In genomic region chr22:45538284-45538683, GRCh38 we compare ENCODE assay signal across 8 cellular contexts. TPM values are rescaled to one million over a fixed set of nuclear protein-coding genes. Genes with fewer than 3 reads are reported as not detected.
DNase-seq lines count a peak whose midpoint lies in the region; ATAC-seq and TF ChIP-seq lines count a peak whose summit lies in the region.

No MANE protein-coding gene starts in this region.

- ATAC-seq in IMR-90 (ENCODE audit: low read depth) (no peak), WTC11 (no peak), left ventricle myocardium superior (peak; percentile 8), HG02798 (IDR thresholded peaks at IDR 0.05; ENCODE audit: poor library complexity, unreplicated experiment) (no peak), HG02759 (IDR thresholded peaks at IDR 0.05; ENCODE audit: unreplicated experiment) (no peak)

- peak overlapping the region; percentile 39; the same call in 1 of the 2 replicates for H4K5ac ChIP-seq in IMR-90 (ENCODE audit: low read depth, low read length)

- peak overlapping the region; percentile 78 for H2BK5ac ChIP-seq in IMR-90 (ENCODE audit: low read depth, low read length, poor library complexity, severe bottlenecking)

- no TSS peak for BruUV-seq in IMR-90 (replicated peaks; lab: Mats Ljungman, UMichigan)

- H2AK5ac ChIP-seq in IMR-90 (ENCODE audit: low read depth, low read length), result peak overlapping the region; percentile 92; the same call in 1 of the 2 replicates

- CTCF ChIA-PET in IMR-90 (lab: Yijun Ruan, JAX) (interaction anchor here (1.0 kb wide), 1 partner anchor 16 kb away, joined by 3 read pairs; no protein-coding TSS in a partner anchor), WTC11 (lab: Charles Lee) (interaction anchor here (1.3 kb wide), 1 partner anchor 16 kb away, joined by 3 read pairs; no protein-coding TSS in a partner anchor)

- no peaks in the 10 kb centered on the region for H3K27me3 Mint-ChIP-seq in WTC11 (ENCODE audit: low read depth)

- H3K4me3 ChIP-seq in IMR-90 (ENCODE audit: insufficient read depth, low read depth, low read length) (no peak overlapping the region), stomach smooth muscle (ENCODE audit: low read length in 2 of 2) (peak overlapping the region; percentile 51 to 67)

- H2BK120ac ChIP-seq in IMR-90 (ENCODE audit: low read depth, low read length), result peak overlapping the region; percentile 95

- peak overlapping the region; percentile 93 for H3K14ac ChIP-seq in IMR-90 (replicated peaks; ENCODE audit: low read depth, low read length)

- H3K56ac ChIP-seq in IMR-90 (ENCODE audit: extremely low read depth, insufficient read depth, low read length), result peak overlapping the region; percentile 60; the same call in 1 of the 2 replicates

- peaks cover 17% of the 10 kb centered on the region for H3K9me1 ChIP-seq in IMR-90 (ENCODE audit: insufficient read depth, low read length)

- in situ Hi-C loops in IMR-90 (cut with MboI; ENCODE audit: low sequenced_read_pairs), result no loop called here

- H3K9ac ChIP-seq in IMR-90 (ENCODE audit: low read depth, low read length) (peak overlapping the region; percentile 62), stomach smooth muscle (ENCODE audit: low read length in 2 of 2) (peak overlapping the region in 1 of 2 donors; percentile 21)

- peaks cover 7% of the 10 kb centered on the region for H3K4me1 Mint-ChIP-seq in WTC11

- H3K23ac ChIP-seq in IMR-90 (ENCODE audit: low read depth, low read length), result peak overlapping the region; percentile 92; the same call in 1 of the 2 replicates

- DNase-seq in IMR-90 (no peak), WTC11 (ENCODE audit: low spot score) (no peak), left ventricle myocardium superior (no peak), foreskin melanocyte (no peak), inferior parietal cortex (ENCODE audit: extremely low spot score) (no peak)

- peak overlapping the region; percentile 87 for H2BK20ac ChIP-seq in IMR-90 (ENCODE audit: low read depth, low read length)

- peak overlapping the region; percentile 83; the same call in 1 of the 2 replicates for H3K27ac ChIP-seq in IMR-90 (ENCODE audit: insufficient read depth, low read length)
- peak overlapping the region; percentile 74 for H3K27ac ChIP-seq in stomach smooth muscle (ENCODE audit: low read length)

- peak overlapping the region; percentile 46; the same call in 2 of the 3 replicates for H2BK15ac ChIP-seq in IMR-90 (ENCODE audit: low read depth, low read length)

- H3K4me1 ChIP-seq in IMR-90 (ENCODE audit: control insufficient read depth, insufficient read depth, low read length) (peaks cover 29% of the 10 kb centered on the region), stomach smooth muscle (ENCODE audit: control insufficient read depth, insufficient read depth, low read length) (peaks cover 42% of the 10 kb centered on the region)

- H3K4me2 ChIP-seq in IMR-90 (ENCODE audit: low read depth, low read length), result no peak overlapping the region

- no peaks in the 10 kb centered on the region for H3K9me3 ChIP-seq in IMR-90 (ENCODE audit: control insufficient read depth, insufficient read depth, low read length)
- no peaks in the 10 kb centered on the region for H3K9me3 ChIP-seq in stomach smooth muscle (ENCODE audit: control insufficient read depth in 2 of 2, low read length in 2 of 2)

- H3K4me3 Mint-ChIP-seq in WTC11, result no peak overlapping the region

- peak overlapping the region; percentile 94 for H3K4ac ChIP-seq in IMR-90 (ENCODE audit: low read depth, low read length)

- H3K27ac Mint-ChIP-seq in WTC11, result peak overlapping the region; percentile 30; the same call in 1 of the 2 replicates

- peaks cover 46% of the 10 kb centered on the region for H3K36me3 Mint-ChIP-seq in WTC11

- TF ChIP-seq CTCF in IMR-90 (conservative IDR thresholded peaks at IDR 0.05; ENCODE audit: low read depth, low read length) (no peak), WTC11 (IDR thresholded peaks at IDR 0.05) (no peak)

- no peak for TF ChIP-seq POLR2A in IMR-90 (IDR thresholded peaks at IDR 0.05; ENCODE audit: low read depth, low read length)

- H4K91ac ChIP-seq in IMR-90 (ENCODE audit: insufficient read depth, low read depth, low read length), result peak overlapping the region; percentile 69

- no peaks in the 10 kb centered on the region for H3K9me3 Mint-ChIP-seq in WTC11

- no CpG with 5 or more reads among the region's 4 CpGs for WGBS in IMR-90 (ENCODE audit: extremely low coverage in 2 of 2, insufficient read length in 1 of 2), 2 experiments

- H3K27me3 ChIP-seq in IMR-90 (ENCODE audit: control insufficient read depth, insufficient read depth, low read length) (no peaks in the 10 kb centered on the region), stomach smooth muscle (ENCODE audit: control insufficient read depth in 1 of 2, insufficient read depth in 2 of 2, low read length in 2 of 2) (no peaks in the 10 kb centered on the region)

- peaks cover 12% of the 10 kb centered on the region for H4K20me1 ChIP-seq in IMR-90 (ENCODE audit: insufficient read depth, low read length)

- peak overlapping the region; percentile 17 to 70; a peak in 3 of 4 replicates for H4K8ac ChIP-seq in IMR-90 (ENCODE audit: low read depth in 2 of 2, low read length in 2 of 2)

- TF ChIP-seq RAD21 in IMR-90 (IDR thresholded peaks at IDR 0.05; ENCODE audit: low read length), result no peak

- peaks cover 0 to 28% of the 10 kb centered on the region in 2 experiments; a peak in 2 of 4 replicates for H3K79me1 ChIP-seq in IMR-90 (ENCODE audit: low read depth in 1 of 2, low read length in 2 of 2)

- peak overlapping the region; percentile 57 for H3K18ac ChIP-seq in IMR-90 (ENCODE audit: low read depth, low read length)

- H2AK9ac ChIP-seq in IMR-90 (replicated peaks; ENCODE audit: low read depth, low read length, poor library complexity), result peak overlapping the region; percentile 60

- intact Hi-C loops in IMR-90 (cut with micrococcal nuclease) (no loop called here), left ventricle myocardium superior (cut with micrococcal nuclease) (no loop called here)

- H2AFZ ChIP-seq in IMR-90 (replicated peaks; ENCODE audit: low read length, poor library complexity), result no peak overlapping the region

- POLR2A ChIA-PET in IMR-90 (lab: Charles Lee; ENCODE audit: unreplicated experiment) (no interaction called here), WTC11 (lab: Charles Lee) (no interaction called here)

- dilution Hi-C loops in IMR-90 (cut with HindIII; ENCODE audit: low sequenced_read_pairs, unreplicated experiment), result no loop called here

- peaks cover 62% of the 10 kb centered on the region for H3K36me3 ChIP-seq in IMR-90 (ENCODE audit: control insufficient read depth, insufficient read depth, low read length)
- H3K36me3 ChIP-seq in stomach smooth muscle (ENCODE audit: control insufficient read depth in 2 of 2, insufficient read depth in 2 of 2, low read length in 2 of 2), result peaks cover 0 to 6% of the 10 kb centered on the region in 2 donors

TF ChIP-seq in IMR-90, 13 proteins besides CTCF, POLR2A, EP300 and RAD21:
- TF ChIP-seq USF2 (IDR thresholded peaks at IDR 0.05; ENCODE audit: low read depth, low read length) (no peak), RCOR1 (IDR thresholded peaks at IDR 0.05; ENCODE audit: insufficient replicate concordance, low read length) (no peak), MAFK (IDR thresholded peaks at IDR 0.05; ENCODE audit: low read depth, low read length) (peak; percentile 93), SMC3 (IDR thresholded peaks at IDR 0.05; ENCODE audit: low read depth, low read length) (no peak)

TF ChIP-seq in WTC11, 78 proteins besides CTCF, POLR2A, EP300 and RAD21:
- TF ChIP-seq ZNF219 (CRISPR knock-in tag; IDR thresholded peaks at IDR 0.05; ENCODE audit: borderline replicate concordance), result no peak
- TF ChIP-seq CBFB (CRISPR knock-in tag; IDR thresholded peaks at IDR 0.05; ENCODE audit: low read depth), result no peak
- TF ChIP-seq ARID4B (CRISPR knock-in tag; IDR thresholded peaks at IDR 0.05; ENCODE audit: borderline replicate concordance), result no peak

RNA-seq across cellular contexts. Expression of gene FBLN1, which starts 35.6 kb away (rescaled TPM):
- total RNA-seq in IMR-90 (2012; rRNA removed) (11.3 and 11.4 TPM in 2 replicates), WTC11 (2021) (183 to 219 TPM (median 217 TPM) in 3 replicates), left ventricle myocardium superior (93.3 TPM)
- polyA plus RNA-seq in IMR-90 (2012; rRNA removed), result 80.8 and 87.9 TPM in 2 replicates
- 107 and 230 TPM in 2 replicates for polyA plus RNA-seq in IMR-90 (2012; cell fraction: cytosol; rRNA removed)
- 78.8 and 81.4 TPM in 2 replicates for polyA plus RNA-seq in IMR-90 (2012; cell fraction: nucleus; rRNA removed; ENCODE audit: low replicate concordance)
